Comparison of ENCODE assay signal across 23 cellular contexts in the genomic region with DNA sequence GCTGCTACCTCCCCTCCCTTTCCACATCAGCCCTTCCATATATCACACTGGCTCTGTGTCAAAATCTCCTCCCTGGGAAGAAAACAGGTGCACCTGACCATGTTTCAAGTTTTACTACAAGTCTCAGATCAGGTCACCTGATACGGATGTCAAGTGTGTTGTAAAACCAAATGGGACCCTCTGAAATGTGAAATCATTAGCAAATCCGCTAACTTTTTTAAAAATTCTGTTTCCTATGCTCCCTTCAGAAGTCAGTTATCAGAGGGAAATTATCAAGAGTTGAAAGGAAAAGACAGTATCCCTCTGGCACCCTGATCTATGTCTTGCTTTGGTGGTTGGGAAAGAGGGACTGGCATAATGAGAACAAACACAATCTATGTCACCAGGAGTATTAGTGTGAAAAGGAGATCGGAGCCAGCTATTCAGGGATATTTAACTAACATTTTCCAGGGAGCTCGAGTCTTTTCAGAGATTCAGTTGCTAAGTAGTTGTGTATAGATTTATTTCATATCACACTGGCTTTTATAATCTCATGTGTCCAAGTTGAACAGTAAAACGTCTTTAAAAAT.
"Had no signal": no experiment of that assay in that cellular context is flagged by ENCODE, and none has a peak within 500 bp of the region (broad histone marks: within the 10 kb centered on the region; RNA-seq: fewer than 3 reads in every experiment).

No MANE protein-coding gene starts in this region.

- H3K4me3 ChIP-seq: esophagus squamous epithelium, hepatocyte, lung, neural progenitor cell, right atrium auricular region, stomach, thoracic aorta, transverse colon had no signal

- H3K36me3 Mint-ChIP-seq: natural killer cell treated with Interleukin-12 subunit alpha and Interleukin-12 subunit beta and Interleukin-15 and Interleukin-18, amount 100 ng/mL, for 72 hours; neural progenitor cell had no signal

- H3K4me1 Mint-ChIP-seq: neural progenitor cell had no signal

- H3K27ac ChIP-seq: epithelial cell of prostate, esophagus squamous epithelium, hepatocyte, neural progenitor cell, right atrium auricular region, stomach, thoracic aorta, transverse colon had no signal

- H3K4me1 ChIP-seq: esophagus squamous epithelium, neural progenitor cell, right atrium auricular region, transverse colon had no signal

- H2AFZ ChIP-seq: hepatocyte, neural progenitor cell had no signal

- H3K9ac ChIP-seq: neural progenitor cell had no signal

- H3K9me3 Mint-ChIP-seq: dendritic cell treated with granulocyte-macrophage colony-stimulating factor and Interleukin-4, amounts not matched to agents 40 ng/mL and 50 ng/mL, for 4 days had no signal

- ATAC-seq: effector memory CD8-positive, alpha-beta T cell; left cardiac atrium; left ventricle myocardium superior; natural killer cell treated with Interleukin-12 subunit alpha and Interleukin-12 subunit beta and Interleukin-15 and Interleukin-18, amount 100 ng/mL, for 72 hours had no signal

- H3K27me3 Mint-ChIP-seq: dendritic cell treated with granulocyte-macrophage colony-stimulating factor and Interleukin-4, amounts not matched to agents 40 ng/mL and 50 ng/mL, for 4 days; effector memory CD8-positive, alpha-beta T cell; natural killer cell treated with Interleukin-12 subunit alpha and Interleukin-12 subunit beta and Interleukin-15 and Interleukin-18, amount 100 ng/mL, for 72 hours had no signal

- H3K4me3 Mint-ChIP-seq: dendritic cell treated with granulocyte-macrophage colony-stimulating factor and Interleukin-4, amounts not matched to agents 40 ng/mL and 50 ng/mL, for 4 days; effector memory CD8-positive, alpha-beta T cell; natural killer cell treated with Interleukin-12 subunit alpha and Interleukin-12 subunit beta and Interleukin-15 and Interleukin-18, amount 100 ng/mL, for 72 hours; neural progenitor cell had no signal

- H3K27me3 ChIP-seq: esophagus squamous epithelium, hepatocyte, neural progenitor cell, right atrium auricular region, stomach, transverse colon had no signal

- H3K4me2 ChIP-seq: hepatocyte, neural progenitor cell had no signal

- H3K9me3 ChIP-seq: esophagus squamous epithelium, right atrium auricular region, stomach, thoracic aorta, transverse colon had no signal

- DNase-seq: effector memory CD8-positive, alpha-beta T cell; esophagus squamous epithelium; foreskin fibroblast; head of caudate nucleus; kidney; left cardiac atrium; left ventricle myocardium superior; mesenchymal stem cell; midbrain; small intestine; stimulated activated CD4-positive, alpha-beta T cell treated with anti-CD3 and anti-CD28 coated beads, Interleukin-12 subunit alpha, Interleukin-12 subunit beta, amount 100 ng/mL, for 4 hours; stimulated activated naive CD4-positive, alpha-beta T cell; stomach; substantia nigra; transverse colon had no signal

- H3K27ac Mint-ChIP-seq: dendritic cell treated with granulocyte-macrophage colony-stimulating factor and Interleukin-4, amounts not matched to agents 40 ng/mL and 50 ng/mL, for 4 days; effector memory CD8-positive, alpha-beta T cell; natural killer cell treated with Interleukin-12 subunit alpha and Interleukin-12 subunit beta and Interleukin-15 and Interleukin-18, amount 100 ng/mL, for 72 hours; neural progenitor cell had no signal

- H3K36me3 ChIP-seq: esophagus squamous epithelium, neural progenitor cell, right atrium auricular region, stomach, thoracic aorta, transverse colon had no signal
